ENCODE assay signal across 1 cellular context in the genomic region with DNA sequence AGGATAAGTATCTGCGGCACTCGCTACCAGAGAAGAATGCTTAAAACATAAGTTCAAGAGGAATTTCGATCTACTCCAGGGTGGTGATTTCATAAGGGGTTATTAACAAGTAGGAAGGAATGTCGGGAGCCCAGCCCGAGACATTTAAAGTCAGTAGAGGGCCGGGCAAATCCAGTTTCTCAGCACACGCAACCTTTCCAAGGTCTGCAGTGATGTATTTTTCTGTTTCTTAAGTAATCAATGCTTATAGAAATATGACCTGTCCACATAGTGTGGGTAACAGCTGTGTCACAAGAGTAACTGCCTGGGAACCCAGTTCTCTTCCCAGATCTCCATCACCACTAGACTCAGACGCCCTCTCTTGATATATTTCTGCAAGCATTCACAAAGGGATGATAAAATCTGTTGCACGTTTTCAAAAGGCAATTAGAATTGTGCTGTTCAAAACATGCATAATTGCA.
TF ChIP-seq lines count a peak whose summit lies in the region.

No MANE protein-coding gene starts in this region.

TF ChIP-seq in IMR-90, 13 proteins besides CTCF, POLR2A, EP300 and RAD21 (continued from another document):
- TF ChIP-seq, protein P1, sequence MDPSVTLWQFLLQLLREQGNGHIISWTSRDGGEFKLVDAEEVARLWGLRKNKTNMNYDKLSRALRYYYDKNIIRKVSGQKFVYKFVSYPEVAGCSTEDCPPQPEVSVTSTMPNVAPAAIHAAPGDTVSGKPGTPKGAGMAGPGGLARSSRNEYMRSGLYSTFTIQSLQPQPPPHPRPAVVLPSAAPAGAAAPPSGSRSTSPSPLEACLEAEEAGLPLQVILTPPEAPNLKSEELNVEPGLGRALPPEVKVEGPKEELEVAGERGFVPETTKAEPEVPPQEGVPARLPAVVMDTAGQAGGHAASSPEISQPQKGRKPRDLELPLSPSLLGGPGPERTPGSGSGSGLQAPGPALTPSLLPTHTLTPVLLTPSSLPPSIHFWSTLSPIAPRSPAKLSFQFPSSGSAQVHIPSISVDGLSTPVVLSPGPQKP (IDR thresholded peaks at IDR 0.05; ENCODE audit: borderline replicate concordance, low read depth, low read length) = no peak
- no peak for TF ChIP-seq RCOR1 (IDR thresholded peaks at IDR 0.05; ENCODE audit: insufficient replicate concordance, low read length)
- no peak for TF ChIP-seq FOS (IDR thresholded peaks at IDR 0.05; ENCODE audit: low read depth, low read length)
- no peak for TF ChIP-seq SMC3 (IDR thresholded peaks at IDR 0.05; ENCODE audit: low read depth, low read length)
- TF ChIP-seq CHD1 (IDR thresholded peaks at IDR 0.05; ENCODE audit: low read depth, low read length) = no peak
- TF ChIP-seq NFE2L2 (IDR thresholded peaks at IDR 0.05; ENCODE audit: low read depth, low read length) = no peak
- no peak for TF ChIP-seq RFX5 (IDR thresholded peaks at IDR 0.05; ENCODE audit: low read depth, low read length)
- no peak for TF ChIP-seq MAZ (IDR thresholded peaks at IDR 0.05; ENCODE audit: borderline replicate concordance, low read depth, low read length)
